9 cellular contexts compared by ENCODE assay signal in genomic region chr1:38044224-38045215, GRCh38. TPM values are rescaled to one million over a fixed set of nuclear protein-coding genes. Genes with fewer than 3 reads are reported as not detected.
DNase-seq lines count a peak whose midpoint lies in the region; ATAC-seq, FAIRE-seq and TF ChIP-seq lines count a peak whose summit lies in the region.
"Had no signal": no experiment of that assay in that cellular context is flagged by ENCODE, and none has a peak within 500 bp of the region (broad histone marks: within the 10 kb centered on the region; RNA-seq: fewer than 3 reads in every experiment).

No MANE protein-coding gene starts in this region.

- RAD21 ChIA-PET in GM12878 (lab: Charles Lee; ENCODE audit: unreplicated experiment), result interaction anchor here (8.2 kb wide), 1 partner anchor 26 kb away, joined by 123 read pairs; no protein-coding TSS in a partner anchor

- H3K79me2 ChIP-seq in GM12878 (ENCODE audit: control insufficient read depth, insufficient read depth, low read length), result no peaks in the 10 kb centered on the region

- SMC1A ChIA-PET in GM12878 (lab: Charles Lee; ENCODE audit: uncharacterized antibody, unreplicated experiment), result interaction anchor here (0.8 to 23.8 kb wide), 6 partner anchors 9 to 27 kb away, joined by 3 to 316 read pairs (median 3); no protein-coding TSS in a partner anchor

- peak overlapping the region; percentile 48; the same call in 1 of the 2 replicates for H3K4me2 ChIP-seq in GM12878 (ENCODE audit: control insufficient read depth, insufficient read depth)

- 1% methylated on average over 53 of the region's 70 CpGs for WGBS in GM12878 (ENCODE audit: insufficient coverage, insufficient replicate concordance, low lambda C conversion rate, missing lambda C conversion rate)

- peak overlapping the region; percentile 66 for H3K4me3 Mint-ChIP-seq in stimulated activated naive CD8-positive, alpha-beta T cell treated with anti-CD3 and anti-CD28 coated beads, Interleukin-15, Interleukin-2, amounts not matched to agents 100 ng/mL and 50 ng/mL, for 24 hours
- peak overlapping the region; percentile 81 for H3K4me3 Mint-ChIP-seq in memory B cell

- intact Hi-C loops in GM12878 (cut with micrococcal nuclease; ENCODE audit: unreplicated experiment), result loop anchor here (2.0 to 5.0 kb wide), 2 partner anchors 542 to 773 kb away; no protein-coding TSS in a partner anchor

- ATAC-seq in stimulated activated naive CD8-positive, alpha-beta T cell treated with anti-CD3 and anti-CD28 coated beads, Interleukin-15, Interleukin-2, amounts not matched to agents 100 U/mL and 50 U/mL, for 24 hours, result no peak
- no peak for ATAC-seq in GM12878
- no peak for ATAC-seq in memory B cell (ENCODE audit: low read depth)
- ATAC-seq: HCT116 had no signal

- CTCF ChIA-PET in GM12878 (lab: Yijun Ruan, JAX), result interaction anchor here (1.0 to 11.0 kb wide), 3 partner anchors 11 to 55 kb away, joined by 3 to 179 read pairs (median 6); no protein-coding TSS in a partner anchor

- no peak for FAIRE-seq in GM12878 (lab: Jason Lieb, UNC)

- TF ChIP-seq RAD21 in GM12878 (IDR thresholded peaks at IDR 0.05; ENCODE audit: insufficient read depth, low read depth, low read length), result no peak

- peaks cover 71% of the 10 kb centered on the region for H3K27me3 Mint-ChIP-seq in stimulated activated naive CD8-positive, alpha-beta T cell treated with anti-CD3 and anti-CD28 coated beads, Interleukin-15, Interleukin-2, amounts not matched to agents 100 ng/mL and 50 ng/mL, for 24 hours
- peaks cover 25% of the 10 kb centered on the region for H3K27me3 Mint-ChIP-seq in memory B cell

- no peaks in the 10 kb centered on the region for H3K36me3 Mint-ChIP-seq in stimulated activated naive CD8-positive, alpha-beta T cell treated with anti-CD3 and anti-CD28 coated beads, Interleukin-15, Interleukin-2, amounts not matched to agents 100 ng/mL and 50 ng/mL, for 24 hours (ENCODE audit: low read depth)
- no peaks in the 10 kb centered on the region for H3K36me3 Mint-ChIP-seq in memory B cell

- no peak overlapping the region for H3K27ac Mint-ChIP-seq in stimulated activated naive CD8-positive, alpha-beta T cell treated with anti-CD3 and anti-CD28 coated beads, Interleukin-15, Interleukin-2, amounts not matched to agents 100 ng/mL and 50 ng/mL, for 24 hours
- H3K27ac Mint-ChIP-seq in memory B cell, result peak overlapping the region; percentile 53

- POLR2A ChIA-PET in GM12878 (lab: Charles Lee), result interaction anchor here (0.7 to 1.1 kb wide), 2 partner anchors 18 to 697 kb away, joined by 3 to 7 read pairs; no protein-coding TSS in a partner anchor

- in situ Hi-C loops in GM12878 (cut with MboI), result loop anchor here (25.0 kb wide), 1 partner anchor 543 kb away; no protein-coding TSS in a partner anchor
- in situ Hi-C loops in GM13976 (cut with MboI; ENCODE audit: low sequenced_read_pairs, unreplicated experiment), result loop anchor here (25.0 kb wide), 1 partner anchor 768 kb away; no protein-coding TSS in a partner anchor

- TF ChIP-seq POLR2A in GM12878 (IDR thresholded peaks at IDR 0.05; ENCODE audit: low read depth, low read length), result no peak

- TF ChIP-seq CTCF in GM12878 (IDR thresholded peaks at IDR 0.05 in 2 of 3, conservative IDR thresholded peaks at IDR 0.05 in 1 of 3; ENCODE audit: control insufficient read depth in 2 of 3, extremely low read depth in 1 of 3, insufficient read depth in 1 of 3, low read depth in 3 of 3, low read length in 3 of 3), result no peak
- TF ChIP-seq CTCF in GM13976 (IDR thresholded peaks at IDR 0.05; ENCODE audit: borderline replicate concordance, control extremely low read depth, extremely low read depth, insufficient read depth, missing control alignments), result no peak

- peaks cover 13% of the 10 kb centered on the region for H3K4me1 Mint-ChIP-seq in stimulated activated naive CD8-positive, alpha-beta T cell treated with anti-CD3 and anti-CD28 coated beads, Interleukin-15, Interleukin-2, amounts not matched to agents 100 ng/mL and 50 ng/mL, for 24 hours (ENCODE audit: low read depth)
- peaks cover 8% of the 10 kb centered on the region for H3K4me1 Mint-ChIP-seq in memory B cell

- no peaks in the 10 kb centered on the region; the same call in 1 of the 2 replicates for H4K20me1 ChIP-seq in GM12878 (ENCODE audit: control insufficient read depth, insufficient read depth)

- no peaks in the 10 kb centered on the region for H3K9me3 ChIP-seq in GM12878 (replicated peaks; ENCODE audit: control insufficient read depth, insufficient read depth, low read length)

- H3K36me3 ChIP-seq in GM12878 (ENCODE audit: control insufficient read depth in 2 of 2, insufficient read depth in 2 of 2, low read length in 1 of 2), result no peaks in the 10 kb centered on the region

- no peak overlapping the region for H3K9ac ChIP-seq in GM12878 (ENCODE audit: control insufficient read depth, insufficient read depth, low read length)

- peak overlapping the region; percentile 57 for H3K4me3 ChIP-seq in GM12878

- H3K27me3 ChIP-seq in GM12878 (replicated peaks in 1 of 2; ENCODE audit: control insufficient read depth in 2 of 2, insufficient read depth in 2 of 2, low read length in 1 of 2), result peaks cover 9 to 13% of the 10 kb centered on the region in 2 experiments

- no peak overlapping the region for H3K27ac ChIP-seq in GM12878 (ENCODE audit: control insufficient read depth, insufficient read depth)

- no peak for TF ChIP-seq EP300 in GM12878 (IDR thresholded peaks at IDR 0.05; ENCODE audit: borderline replicate concordance in 1 of 2, control insufficient read depth in 1 of 2, low read depth in 2 of 2, low read length in 2 of 2)

- H3K4me1 ChIP-seq in GM12878 (ENCODE audit: control insufficient read depth, insufficient read depth, low read length), result no peaks in the 10 kb centered on the region; the same call in 1 of the 2 replicates

- no peaks in the 10 kb centered on the region for H3K9me3 Mint-ChIP-seq in stimulated activated naive CD8-positive, alpha-beta T cell treated with anti-CD3 and anti-CD28 coated beads, Interleukin-15, Interleukin-2, amounts not matched to agents 100 ng/mL and 50 ng/mL, for 24 hours
- no peaks in the 10 kb centered on the region for H3K9me3 Mint-ChIP-seq in memory B cell

- H2AFZ ChIP-seq in GM12878 (ENCODE audit: control insufficient read depth, low read depth, low read length), result no peak overlapping the region

- DNase-seq in stimulated activated naive CD8-positive, alpha-beta T cell treated with anti-CD3 and anti-CD28 coated beads, Interleukin-15, Interleukin-2, amounts not matched to agents 100 U/mL and 50 U/mL, for 24 hours, result no peak
- DNase-seq in GM12878 (ENCODE audit: low read depth, low spot score), result no peak
- peak in 1 of 2 donors; percentile 36 for DNase-seq in memory B cell (ENCODE audit: low spot score in 2 of 2)
- no peak for DNase-seq in GM13976 (ENCODE audit: low spot score)
- no peak for DNase-seq in D341Med (ENCODE audit: low spot score)
- DNase-seq in COLO668 (lab: John Stamatoyannopoulos, UW; ENCODE audit: unreplicated experiment), result no peak
- no peak for DNase-seq in central memory CD4-positive, alpha-beta T cell

- TSS peak; percentile 76 for BruUV-seq in GM12878 (replicated peaks; lab: Mats Ljungman, UMichigan)

RNA-seq across cellular contexts. Expression of gene POU3F1, which starts 2.1 kb away (rescaled TPM):
- total RNA-seq in GM12878 (2013; cell fraction: nucleolus; rRNA removed), result 0.40 TPM in 1 of 2 replicates, not detected in the other
- total RNA-seq in GM12878 (2014; rRNA removed) (0.23 and 0.38 TPM in 2 replicates), GM12878 (2014; rRNA removed; fragmentation: Illumina TruSeq; extraction: Trizol) (0.09 and 0.14 TPM in 2 replicates), GM12878 (2021) (0.38 and 0.53 TPM in 2 replicates)
- polyA plus RNA-seq in GM12878 (2011; ENCODE audit: low read depth), result not detected
- polyA plus RNA-seq in GM12878 (2011; rRNA removed) (0.10 TPM in 1 of 2 replicates, not detected in the other), GM12878 (2014; fragmentation: Illumina TruSeq; extraction: Trizol) (0.09 and 0.13 TPM in 2 replicates), GM12878 (2014; fragmentation: Nextera tagmentation; extraction: Ambion mirVana) (under 1 TPM in 1 of 2 experiments, not detected in 1; 0.04 TPM), GM12878 (2014; rRNA removed) (0.15 and 0.53 TPM in 2 replicates), GM12878 (2016; fragmentation: Nextera tagmentation; extraction: Ambion mirVana) (not detected)
- polyA plus RNA-seq in GM12878 (2011; cell fraction: cytosol; rRNA removed), result 0.13 TPM in 2 replicates
- polyA plus RNA-seq in GM12878 (2011; cell fraction: nucleus; rRNA removed), result 0.34 and 0.53 TPM in 2 replicates
- polyA plus RNA-seq in GM12878 (2012), result 0.06 and 0.07 TPM in 2 replicates
- polyA minus RNA-seq in GM12878 (2011; rRNA and poly(A)+ RNA removed), result not detected in 2 replicates
- 0.42 TPM in 1 of 2 replicates, not detected in the other for polyA minus RNA-seq in GM12878 (2011; cell fraction: cytosol; rRNA and poly(A)+ RNA removed)
- polyA minus RNA-seq in GM12878 (2011; cell fraction: nucleus; rRNA and poly(A)+ RNA removed), result 0.24 and 0.38 TPM in 2 replicates

RNA-seq across cellular contexts. Expression of gene UTP11, which starts 32.0 kb away (rescaled TPM):
- total RNA-seq in GM12878 (2013; cell fraction: nucleolus; rRNA removed), result 27.6 and 31.6 TPM in 2 replicates
- 51.5 and 55.0 TPM in 2 replicates for total RNA-seq in GM12878 (2014; rRNA removed)
- 77.8 and 78.1 TPM in 2 replicates for total RNA-seq in GM12878 (2014; rRNA removed; fragmentation: Illumina TruSeq; extraction: Trizol)
- 39.6 and 41.8 TPM in 2 replicates for total RNA-seq in GM12878 (2021)
- polyA plus RNA-seq in GM12878 (2011; ENCODE audit: low read depth), result 9.8 TPM
- 34.5 and 47.6 TPM in 2 replicates for polyA plus RNA-seq in GM12878 (2011; rRNA removed)
- 15.4 and 18.0 TPM in 2 replicates for polyA plus RNA-seq in GM12878 (2011; cell fraction: cytosol; rRNA removed)
- polyA plus RNA-seq in GM12878 (2011; cell fraction: nucleus; rRNA removed), result 9.2 and 15.4 TPM in 2 replicates
- 19.1 and 19.2 TPM in 2 replicates for polyA plus RNA-seq in GM12878 (2012)
- 125 and 146 TPM in 2 replicates for polyA plus RNA-seq in GM12878 (2014; fragmentation: Illumina TruSeq; extraction: Trizol)
- polyA plus RNA-seq in GM12878 (2014; fragmentation: Nextera tagmentation; extraction: Ambion mirVana), result 100 to 1,000 TPM in 1 of 2 experiments, 10 to 100 TPM in 1; 96.4 to 107 TPM
- polyA plus RNA-seq in GM12878 (2014; rRNA removed), result 54.9 and 57.2 TPM in 2 replicates
- polyA plus RNA-seq in GM12878 (2016; fragmentation: Nextera tagmentation; extraction: Ambion mirVana), result 10 to 100 TPM; 62.7 to 65.7 TPM
- polyA minus RNA-seq in GM12878 (2011; rRNA and poly(A)+ RNA removed), result 8.6 and 11.3 TPM in 2 replicates
- polyA minus RNA-seq in GM12878 (2011; cell fraction: cytosol; rRNA and poly(A)+ RNA removed), result 7.9 and 9.7 TPM in 2 replicates
- 7.7 and 12.4 TPM in 2 replicates for polyA minus RNA-seq in GM12878 (2011; cell fraction: nucleus; rRNA and poly(A)+ RNA removed)

RNA-seq across cellular contexts. Expression of gene FHL3, which starts 39.2 kb away (rescaled TPM):
- 9.3 and 14.1 TPM in 2 replicates for total RNA-seq in GM12878 (2013; cell fraction: nucleolus; rRNA removed)
- total RNA-seq in GM12878 (2014; rRNA removed), result 8.1 and 8.9 TPM in 2 replicates
- total RNA-seq in GM12878 (2014; rRNA removed; fragmentation: Illumina TruSeq; extraction: Trizol), result 4.2 and 5.2 TPM in 2 replicates
- 11.5 and 13.9 TPM in 2 replicates for total RNA-seq in GM12878 (2021)
- polyA plus RNA-seq in GM12878 (2011; ENCODE audit: low read depth), result 4.2 TPM
- polyA plus RNA-seq in GM12878 (2011; rRNA removed), result 0.53 and 1.3 TPM in 2 replicates
- 2.2 and 2.6 TPM in 2 replicates for polyA plus RNA-seq in GM12878 (2011; cell fraction: cytosol; rRNA removed)
- polyA plus RNA-seq in GM12878 (2011; cell fraction: nucleus; rRNA removed), result 3.2 and 3.6 TPM in 2 replicates
- polyA plus RNA-seq in GM12878 (2012), result 9.1 and 13.9 TPM in 2 replicates
- polyA plus RNA-seq in GM12878 (2014; fragmentation: Illumina TruSeq; extraction: Trizol), result 3.9 and 9.2 TPM in 2 replicates
- 1 to 10 TPM in 1 of 2 experiments, under 1 TPM in 1; 0.26 to 1.3 TPM for polyA plus RNA-seq in GM12878 (2014; fragmentation: Nextera tagmentation; extraction: Ambion mirVana)
- 7.7 and 10.3 TPM in 2 replicates for polyA plus RNA-seq in GM12878 (2014; rRNA removed)
- 10 to 100 TPM; 10.1 to 10.7 TPM for polyA plus RNA-seq in GM12878 (2016; fragmentation: Nextera tagmentation; extraction: Ambion mirVana)
- 1.8 and 4.2 TPM in 2 replicates for polyA minus RNA-seq in GM12878 (2011; rRNA and poly(A)+ RNA removed)
- polyA minus RNA-seq in GM12878 (2011; cell fraction: cytosol; rRNA and poly(A)+ RNA removed), result 2.3 and 6.5 TPM in 2 replicates
- 2.7 and 3.2 TPM in 2 replicates for polyA minus RNA-seq in GM12878 (2011; cell fraction: nucleus; rRNA and poly(A)+ RNA removed)

RNA-seq across cellular contexts. Expression of gene SF3A3, which starts 54.7 kb away (rescaled TPM):
- total RNA-seq in GM12878 (2013; cell fraction: nucleolus; rRNA removed), result 53.4 and 56.6 TPM in 2 replicates
- total RNA-seq in GM12878 (2014; rRNA removed) (83.7 and 106 TPM in 2 replicates), GM12878 (2014; rRNA removed; fragmentation: Illumina TruSeq; extraction: Trizol) (164 and 165 TPM in 2 replicates), GM12878 (2021) (72.3 and 78.9 TPM in 2 replicates)
- polyA plus RNA-seq in GM12878 (2011; ENCODE audit: low read depth), result 62.9 TPM
- polyA plus RNA-seq in GM12878 (2011; rRNA removed) (76.5 and 110 TPM in 2 replicates), GM12878 (2014; fragmentation: Illumina TruSeq; extraction: Trizol) (170 and 185 TPM in 2 replicates), GM12878 (2014; fragmentation: Nextera tagmentation; extraction: Ambion mirVana) (100 to 1,000 TPM in 1 of 2 experiments, 10 to 100 TPM in 1; 86.0 to 133 TPM), GM12878 (2014; rRNA removed) (74.4 and 98.3 TPM in 2 replicates), GM12878 (2016; fragmentation: Nextera tagmentation; extraction: Ambion mirVana) (100 to 1,000 TPM; 154 to 155 TPM)
- polyA plus RNA-seq in GM12878 (2011; cell fraction: cytosol; rRNA removed), result 39.0 TPM in 2 replicates
- 40.8 and 53.3 TPM in 2 replicates for polyA plus RNA-seq in GM12878 (2011; cell fraction: nucleus; rRNA removed)
- 48.6 and 66.5 TPM in 2 replicates for polyA plus RNA-seq in GM12878 (2012)
- polyA minus RNA-seq in GM12878 (2011; rRNA and poly(A)+ RNA removed), result 42.9 and 53.5 TPM in 2 replicates
- 31.5 and 45.2 TPM in 2 replicates for polyA minus RNA-seq in GM12878 (2011; cell fraction: cytosol; rRNA and poly(A)+ RNA removed)
- polyA minus RNA-seq in GM12878 (2011; cell fraction: nucleus; rRNA and poly(A)+ RNA removed), result 14.7 and 25.3 TPM in 2 replicates
